In genomic region chr10:120630266-120630665, GRCh38 we compare ENCODE assay signal across 34 cellular contexts.
"Had no signal": no experiment of that assay in that cellular context is flagged by ENCODE, and none has a peak within 500 bp of the region (broad histone marks: within the 10 kb centered on the region; RNA-seq: fewer than 3 reads in every experiment).

No MANE protein-coding gene starts in this region.

- H3K27ac ChIP-seq: adrenal gland, body of pancreas, brain microvascular endothelial cell, breast epithelium, VCaP had no signal

- DNase-seq: activated B cell treated with CpG ODN at 0.5 μM for 24 hours; activated CD4-positive, alpha-beta memory T cell treated with anti-CD3 and anti-CD28 coated beads for 36 hours; activated CD4-positive, alpha-beta T cell treated with anti-CD3 and anti-CD28 coated beads for 4 hours; activated CD4-positive, alpha-beta T cell treated with anti-CD3 and anti-CD28 coated beads, Interleukin-2, amount 10 ng/mL, durations not matched to agents 24 days and 14 days; activated CD4-positive, alpha-beta T cell treated with anti-CD3 and anti-CD28 coated beads, Interleukin-2, amount 50 U/mL, for 1 hour; activated CD4-positive, alpha-beta T cell treated with anti-CD3 and anti-CD28 coated beads, Interleukin-2, amount 50 U/mL, for 4 hours; activated CD4-positive, CD25-positive, alpha-beta regulatory T cell treated with anti-CD3 and anti-CD28 coated beads, Interleukin-2, amount 50 U/mL, for 72 hours; activated CD8-positive, alpha-beta memory T cell treated with anti-CD3 and anti-CD28 coated beads, Interleukin-2, amount 50 U/mL, for 4 hours; activated CD8-positive, alpha-beta T cell treated with anti-CD3 and anti-CD28 coated beads for 36 hours; activated effector memory CD4-positive, alpha-beta T cell treated with anti-CD3 and anti-CD28 coated beads, Interleukin-2, amount 50 U/mL, for 16 hours; activated gamma-delta T cell treated with Interleukin-2 at 50 U/mL for 16 hours; activated naive CD4-positive, alpha-beta T cell; activated naive CD4-positive, alpha-beta T cell treated with anti-CD3 and anti-CD28 coated beads for 36 hours; activated naive CD4-positive, alpha-beta T cell treated with anti-CD3 and anti-CD28 coated beads, Interleukin-2, amount 50 U/mL, for 16 hours; activated naive CD8-positive, alpha-beta T cell treated with anti-CD3 and anti-CD28 coated beads for 36 hours; activated T-cell treated with anti-CD3 and anti-CD28 coated beads for 4 hours; activated T-cell treated with anti-CD3 and anti-CD28 coated beads, Interleukin-2, amount 50 U/mL, for 1 hour; activated T-cell treated with anti-CD3 and anti-CD28 coated beads, Interleukin-2, amount 50 U/mL, for 4 hours; activated T-cell treated with anti-CD3 and anti-CD28 coated beads, Interleukin-2, amount 50 U/mL, for 72 hours; adrenal gland; amniotic stem cell; aorta; body of pancreas; brain microvascular endothelial cell; central memory CD4-positive, alpha-beta T cell; T-helper 2 cell; T-helper 9 cell had no signal

- H3K36me3 Mint-ChIP-seq: activated CD4-positive, alpha-beta memory T cell treated with anti-CD3 and anti-CD28 coated beads for 36 hours; activated naive CD4-positive, alpha-beta T cell treated with anti-CD3 and anti-CD28 coated beads, Interleukin-2, amount 50 U/mL, for 72 hours; activated naive CD8-positive, alpha-beta T cell treated with anti-CD3 and anti-CD28 coated beads for 36 hours had no signal

- H3K27ac Mint-ChIP-seq: activated B cell treated with CpG ODN at 0.5 μM for 24 hours; activated CD4-positive, alpha-beta memory T cell treated with anti-CD3 and anti-CD28 coated beads for 36 hours; activated CD4-positive, alpha-beta T cell treated with anti-CD3 and anti-CD28 coated beads, Interleukin-2, amount 10 ng/mL, durations not matched to agents 24 days and 14 days; activated CD8-positive, alpha-beta T cell treated with anti-CD3 and anti-CD28 coated beads for 36 hours; activated naive CD4-positive, alpha-beta T cell treated with anti-CD3 and anti-CD28 coated beads for 36 hours; activated naive CD4-positive, alpha-beta T cell treated with anti-CD3 and anti-CD28 coated beads, Interleukin-2, amount 50 U/mL, for 72 hours; activated naive CD8-positive, alpha-beta T cell treated with anti-CD3 and anti-CD28 coated beads for 36 hours; activated T-cell treated with anti-CD3 and anti-CD28 coated beads, Interleukin-2, amount 50 U/mL, for 72 hours; activated T-helper 1 cell treated with anti-CD3 and anti-CD28 coated beads, Interleukin-12 subunit alpha, Interleukin-12 subunit beta, Interleukin-2, Interleukin-4 antibody, amounts not matched to agents 30 ng/mL and 10 ng/mL and 1 ng/mL, durations not matched to agents 14 hours and 24 hours and 36 hours; activated T-helper 17 cell treated with anti-CD3 and anti-CD28 coated beads, Interleukin-2, amount 50 U/mL, for 72 hours; T-helper 1 cell treated with Interleukin-12 subunit alpha and Interleukin-12 subunit beta and Interleukin-4 antibody, amounts not matched to agents 30 μg/mL and 1 μg/mL, for 36 hours; T-helper 2 cell treated with Interferon-gamma antibody and Interleukin-4, amounts not matched to agents 5 μg/mL and 100 μg/mL, for 36 hours had no signal

- H3K4me1 ChIP-seq: adrenal gland, body of pancreas, breast epithelium had no signal

- H3K27me3 ChIP-seq: adrenal gland, body of pancreas, brain microvascular endothelial cell, breast epithelium had no signal

- H3K36me3 ChIP-seq: adrenal gland, brain microvascular endothelial cell, breast epithelium had no signal

- H3K4me1 Mint-ChIP-seq: activated B cell treated with CpG ODN at 0.5 μM for 24 hours; activated CD4-positive, alpha-beta T cell treated with anti-CD3 and anti-CD28 coated beads, Interleukin-2, amount 10 ng/mL, durations not matched to agents 24 days and 14 days; activated naive CD8-positive, alpha-beta T cell treated with anti-CD3 and anti-CD28 coated beads for 36 hours; activated T-helper 17 cell treated with anti-CD3 and anti-CD28 coated beads, Interleukin-2, amount 50 U/mL, for 72 hours had no signal

- H3K9me3 ChIP-seq: adrenal gland, body of pancreas had no signal

- H3K4me3 ChIP-seq: adrenal gland, body of pancreas, breast epithelium had no signal

- H3K4me3 Mint-ChIP-seq: activated B cell treated with CpG ODN at 0.5 μM for 24 hours; activated CD4-positive, alpha-beta memory T cell treated with anti-CD3 and anti-CD28 coated beads for 36 hours; activated CD4-positive, alpha-beta T cell treated with anti-CD3 and anti-CD28 coated beads, Interleukin-2, amount 10 ng/mL, durations not matched to agents 24 days and 14 days; activated CD8-positive, alpha-beta T cell treated with anti-CD3 and anti-CD28 coated beads for 36 hours; activated naive CD4-positive, alpha-beta T cell treated with anti-CD3 and anti-CD28 coated beads for 36 hours; activated naive CD8-positive, alpha-beta T cell treated with anti-CD3 and anti-CD28 coated beads for 36 hours; activated T-cell treated with anti-CD3 and anti-CD28 coated beads, Interleukin-2, amount 50 U/mL, for 4 hours; activated T-cell treated with anti-CD3 and anti-CD28 coated beads, Interleukin-2, amount 50 U/mL, for 72 hours; activated T-helper 1 cell treated with anti-CD3 and anti-CD28 coated beads, Interleukin-12 subunit alpha, Interleukin-12 subunit beta, Interleukin-2, Interleukin-4 antibody, amounts not matched to agents 30 ng/mL and 10 ng/mL and 1 ng/mL, durations not matched to agents 14 hours and 24 hours and 36 hours; activated T-helper 17 cell treated with anti-CD3 and anti-CD28 coated beads, Interleukin-2, amount 50 U/mL, for 72 hours; T-helper 1 cell treated with Interleukin-12 subunit alpha and Interleukin-12 subunit beta and Interleukin-4 antibody, amounts not matched to agents 30 μg/mL and 1 μg/mL, for 36 hours; T-helper 2 cell treated with Interferon-gamma antibody and Interleukin-4, amounts not matched to agents 5 μg/mL and 100 μg/mL, for 36 hours had no signal

- H3K27me3 Mint-ChIP-seq: activated CD4-positive, alpha-beta memory T cell treated with anti-CD3 and anti-CD28 coated beads for 36 hours; activated CD4-positive, alpha-beta T cell treated with anti-CD3 and anti-CD28 coated beads, Interleukin-2, amount 10 ng/mL, durations not matched to agents 24 days and 14 days had no signal

- H3K9me3 Mint-ChIP-seq: activated B cell treated with CpG ODN at 0.5 μM for 24 hours; activated CD4-positive, alpha-beta T cell treated with anti-CD3 and anti-CD28 coated beads, Interleukin-2, amount 10 ng/mL, durations not matched to agents 24 days and 14 days; activated CD8-positive, alpha-beta T cell treated with anti-CD3 and anti-CD28 coated beads for 36 hours; activated naive CD4-positive, alpha-beta T cell treated with anti-CD3 and anti-CD28 coated beads for 36 hours; activated naive CD8-positive, alpha-beta T cell treated with anti-CD3 and anti-CD28 coated beads for 36 hours; activated T-helper 1 cell treated with anti-CD3 and anti-CD28 coated beads, Interleukin-12 subunit alpha, Interleukin-12 subunit beta, Interleukin-2, Interleukin-4 antibody, amounts not matched to agents 30 ng/mL and 10 ng/mL and 1 ng/mL, durations not matched to agents 14 hours and 24 hours and 36 hours; activated T-helper 17 cell treated with anti-CD3 and anti-CD28 coated beads, Interleukin-2, amount 50 U/mL, for 72 hours; T-helper 1 cell treated with Interleukin-12 subunit alpha and Interleukin-12 subunit beta and Interleukin-4 antibody, amounts not matched to agents 30 μg/mL and 1 μg/mL, for 36 hours; T-helper 2 cell treated with Interferon-gamma antibody and Interleukin-4, amounts not matched to agents 5 μg/mL and 100 μg/mL, for 36 hours had no signal
